1 cellular context compared by ENCODE assay signal in the genomic region with DNA sequence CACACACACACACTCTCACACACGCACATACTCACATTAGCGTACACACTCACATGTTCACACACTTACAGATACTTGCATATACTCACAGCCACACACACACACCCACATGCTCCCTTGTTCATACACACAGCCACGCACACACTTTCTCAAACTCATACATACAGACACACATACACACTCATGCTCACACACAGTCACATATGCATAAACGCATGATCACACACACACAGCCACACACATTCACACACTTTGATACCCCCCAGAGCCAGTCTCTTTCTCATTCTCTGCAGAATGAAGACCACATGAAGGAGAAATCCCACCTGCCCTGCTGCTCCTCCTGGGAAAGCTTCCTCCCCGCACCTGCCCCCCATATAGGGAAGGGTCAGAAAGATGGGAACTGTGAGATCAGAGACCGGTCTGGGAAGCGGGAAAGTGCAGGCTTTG.
TF ChIP-seq lines count a peak whose summit lies in the region.

No MANE protein-coding gene starts in this region.

TF ChIP-seq in H1, 55 proteins besides CTCF, POLR2A, EP300 and RAD21 (continued from another document):
- TF ChIP-seq, protein P1, sequence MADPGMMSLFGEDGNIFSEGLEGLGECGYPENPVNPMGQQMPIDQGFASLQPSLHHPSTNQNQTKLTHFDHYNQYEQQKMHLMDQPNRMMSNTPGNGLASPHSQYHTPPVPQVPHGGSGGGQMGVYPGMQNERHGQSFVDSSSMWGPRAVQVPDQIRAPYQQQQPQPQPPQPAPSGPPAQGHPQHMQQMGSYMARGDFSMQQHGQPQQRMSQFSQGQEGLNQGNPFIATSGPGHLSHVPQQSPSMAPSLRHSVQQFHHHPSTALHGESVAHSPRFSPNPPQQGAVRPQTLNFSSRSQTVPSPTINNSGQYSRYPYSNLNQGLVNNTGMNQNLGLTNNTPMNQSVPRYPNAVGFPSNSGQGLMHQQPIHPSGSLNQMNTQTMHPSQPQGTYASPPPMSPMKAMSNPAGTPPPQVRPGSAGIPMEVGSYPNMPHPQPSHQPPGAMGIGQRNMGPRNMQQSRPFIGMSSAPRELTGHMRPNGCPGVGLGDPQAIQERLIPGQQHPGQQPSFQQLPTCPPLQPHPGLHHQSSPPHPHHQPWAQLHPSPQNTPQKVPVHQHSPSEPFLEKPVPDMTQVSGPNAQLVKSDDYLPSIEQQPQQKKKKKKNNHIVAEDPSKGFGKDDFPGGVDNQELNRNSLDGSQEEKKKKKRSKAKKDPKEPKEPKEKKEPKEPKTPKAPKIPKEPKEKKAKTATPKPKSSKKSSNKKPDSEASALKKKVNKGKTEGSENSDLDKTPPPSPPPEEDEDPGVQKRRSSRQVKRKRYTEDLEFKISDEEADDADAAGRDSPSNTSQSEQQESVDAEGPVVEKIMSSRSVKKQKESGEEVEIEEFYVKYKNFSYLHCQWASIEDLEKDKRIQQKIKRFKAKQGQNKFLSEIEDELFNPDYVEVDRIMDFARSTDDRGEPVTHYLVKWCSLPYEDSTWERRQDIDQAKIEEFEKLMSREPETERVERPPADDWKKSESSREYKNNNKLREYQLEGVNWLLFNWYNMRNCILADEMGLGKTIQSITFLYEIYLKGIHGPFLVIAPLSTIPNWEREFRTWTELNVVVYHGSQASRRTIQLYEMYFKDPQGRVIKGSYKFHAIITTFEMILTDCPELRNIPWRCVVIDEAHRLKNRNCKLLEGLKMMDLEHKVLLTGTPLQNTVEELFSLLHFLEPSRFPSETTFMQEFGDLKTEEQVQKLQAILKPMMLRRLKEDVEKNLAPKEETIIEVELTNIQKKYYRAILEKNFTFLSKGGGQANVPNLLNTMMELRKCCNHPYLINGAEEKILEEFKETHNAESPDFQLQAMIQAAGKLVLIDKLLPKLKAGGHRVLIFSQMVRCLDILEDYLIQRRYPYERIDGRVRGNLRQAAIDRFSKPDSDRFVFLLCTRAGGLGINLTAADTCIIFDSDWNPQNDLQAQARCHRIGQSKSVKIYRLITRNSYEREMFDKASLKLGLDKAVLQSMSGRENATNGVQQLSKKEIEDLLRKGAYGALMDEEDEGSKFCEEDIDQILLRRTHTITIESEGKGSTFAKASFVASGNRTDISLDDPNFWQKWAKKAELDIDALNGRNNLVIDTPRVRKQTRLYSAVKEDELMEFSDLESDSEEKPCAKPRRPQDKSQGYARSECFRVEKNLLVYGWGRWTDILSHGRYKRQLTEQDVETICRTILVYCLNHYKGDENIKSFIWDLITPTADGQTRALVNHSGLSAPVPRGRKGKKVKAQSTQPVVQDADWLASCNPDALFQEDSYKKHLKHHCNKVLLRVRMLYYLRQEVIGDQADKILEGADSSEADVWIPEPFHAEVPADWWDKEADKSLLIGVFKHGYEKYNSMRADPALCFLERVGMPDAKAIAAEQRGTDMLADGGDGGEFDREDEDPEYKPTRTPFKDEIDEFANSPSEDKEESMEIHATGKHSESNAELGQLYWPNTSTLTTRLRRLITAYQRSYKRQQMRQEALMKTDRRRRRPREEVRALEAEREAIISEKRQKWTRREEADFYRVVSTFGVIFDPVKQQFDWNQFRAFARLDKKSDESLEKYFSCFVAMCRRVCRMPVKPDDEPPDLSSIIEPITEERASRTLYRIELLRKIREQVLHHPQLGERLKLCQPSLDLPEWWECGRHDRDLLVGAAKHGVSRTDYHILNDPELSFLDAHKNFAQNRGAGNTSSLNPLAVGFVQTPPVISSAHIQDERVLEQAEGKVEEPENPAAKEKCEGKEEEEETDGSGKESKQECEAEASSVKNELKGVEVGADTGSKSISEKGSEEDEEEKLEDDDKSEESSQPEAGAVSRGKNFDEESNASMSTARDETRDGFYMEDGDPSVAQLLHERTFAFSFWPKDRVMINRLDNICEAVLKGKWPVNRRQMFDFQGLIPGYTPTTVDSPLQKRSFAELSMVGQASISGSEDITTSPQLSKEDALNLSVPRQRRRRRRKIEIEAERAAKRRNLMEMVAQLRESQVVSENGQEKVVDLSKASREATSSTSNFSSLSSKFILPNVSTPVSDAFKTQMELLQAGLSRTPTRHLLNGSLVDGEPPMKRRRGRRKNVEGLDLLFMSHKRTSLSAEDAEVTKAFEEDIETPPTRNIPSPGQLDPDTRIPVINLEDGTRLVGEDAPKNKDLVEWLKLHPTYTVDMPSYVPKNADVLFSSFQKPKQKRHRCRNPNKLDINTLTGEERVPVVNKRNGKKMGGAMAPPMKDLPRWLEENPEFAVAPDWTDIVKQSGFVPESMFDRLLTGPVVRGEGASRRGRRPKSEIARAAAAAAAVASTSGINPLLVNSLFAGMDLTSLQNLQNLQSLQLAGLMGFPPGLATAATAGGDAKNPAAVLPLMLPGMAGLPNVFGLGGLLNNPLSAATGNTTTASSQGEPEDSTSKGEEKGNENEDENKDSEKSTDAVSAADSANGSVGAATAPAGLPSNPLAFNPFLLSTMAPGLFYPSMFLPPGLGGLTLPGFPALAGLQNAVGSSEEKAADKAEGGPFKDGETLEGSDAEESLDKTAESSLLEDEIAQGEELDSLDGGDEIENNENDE (IDR thresholded peaks at IDR 0.05; ENCODE audit: insufficient replicate concordance, low read length): no peak
- no peak for TF ChIP-seq CHD2 (IDR thresholded peaks at IDR 0.05; ENCODE audit: low read length)
- TF ChIP-seq, protein P2, sequence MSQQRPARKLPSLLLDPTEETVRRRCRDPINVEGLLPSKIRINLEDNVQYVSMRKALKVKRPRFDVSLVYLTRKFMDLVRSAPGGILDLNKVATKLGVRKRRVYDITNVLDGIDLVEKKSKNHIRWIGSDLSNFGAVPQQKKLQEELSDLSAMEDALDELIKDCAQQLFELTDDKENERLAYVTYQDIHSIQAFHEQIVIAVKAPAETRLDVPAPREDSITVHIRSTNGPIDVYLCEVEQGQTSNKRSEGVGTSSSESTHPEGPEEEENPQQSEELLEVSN (IDR thresholded peaks at IDR 0.05): no peak
- no peak for TF ChIP-seq RNF2 (IDR thresholded peaks at IDR 0.05; ENCODE audit: borderline replicate concordance, low read depth, low read length, missing control alignments, poor library complexity, severe bottlenecking)
- TF ChIP-seq, protein P3, sequence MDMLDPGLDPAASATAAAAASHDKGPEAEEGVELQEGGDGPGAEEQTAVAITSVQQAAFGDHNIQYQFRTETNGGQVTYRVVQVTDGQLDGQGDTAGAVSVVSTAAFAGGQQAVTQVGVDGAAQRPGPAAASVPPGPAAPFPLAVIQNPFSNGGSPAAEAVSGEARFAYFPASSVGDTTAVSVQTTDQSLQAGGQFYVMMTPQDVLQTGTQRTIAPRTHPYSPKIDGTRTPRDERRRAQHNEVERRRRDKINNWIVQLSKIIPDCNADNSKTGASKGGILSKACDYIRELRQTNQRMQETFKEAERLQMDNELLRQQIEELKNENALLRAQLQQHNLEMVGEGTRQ (IDR thresholded peaks at IDR 0.05; ENCODE audit: low read length): no peak
